ENCODE assay signal across 8 cellular contexts in genomic region chr7:26199301-26200112, GRCh38.
DNase-seq lines count a peak whose midpoint lies in the region; ATAC-seq lines count a peak whose summit lies in the region.

No MANE protein-coding gene starts in this region.

- H3K9me3 Mint-ChIP-seq in effector memory CD8-positive, alpha-beta T cell, result no peaks in the 10 kb centered on the region

- peak overlapping the region; percentile 99 for H3K9ac ChIP-seq in ES-I3 (ENCODE audit: low read depth, low read length)

- peaks cover 72% of the 10 kb centered on the region for H3K36me3 Mint-ChIP-seq in effector memory CD8-positive, alpha-beta T cell (ENCODE audit: insufficient read depth)

- DNase-seq in NCI-H2107 treated with DMSO at 0.1 percent for 48 hours (lab: John Stamatoyannopoulos, UW; ENCODE audit: unreplicated experiment) (peak; percentile 37), midbrain (lab: John Stamatoyannopoulos, UW) (peak; percentile 85)
- peak; percentile 43 to 54 for DNase-seq in activated CD8-positive, alpha-beta memory T cell treated with anti-CD3 and anti-CD28 coated beads for 4 hours (ENCODE audit: low read depth in 2 of 2)
- DNase-seq in effector memory CD8-positive, alpha-beta T cell, result peak; percentile 57 to 66 (median 60)
- DNase-seq in stimulated activated CD8-positive, alpha-beta memory T cell treated with anti-CD3 and anti-CD28 coated beads, Interleukin-2, amount 100 ng/mL, for 48 hours (ENCODE audit: low read depth in 2 of 2), result peak; percentile 43 to 47

- no peak for ATAC-seq in effector memory CD8-positive, alpha-beta T cell (replicated peaks)
- ATAC-seq in HG02798 (IDR thresholded peaks at IDR 0.05; ENCODE audit: poor library complexity, unreplicated experiment) (no peak), GM19455 (IDR thresholded peaks at IDR 0.05; ENCODE audit: unreplicated experiment) (no peak)

- peaks cover 48 to 60% of the 10 kb centered on the region in 2 donors for H3K4me1 Mint-ChIP-seq in effector memory CD8-positive, alpha-beta T cell (ENCODE audit: low read depth in 2 of 2)

- H3K27me3 Mint-ChIP-seq in effector memory CD8-positive, alpha-beta T cell, result no peaks in the 10 kb centered on the region

- peaks cover 42% of the 10 kb centered on the region for H3K36me3 ChIP-seq in ES-I3 (ENCODE audit: insufficient read depth, low read length)

- peak overlapping the region; percentile 99 to 100 for H3K27ac Mint-ChIP-seq in effector memory CD8-positive, alpha-beta T cell

- H3K4me1 ChIP-seq in ES-I3 (ENCODE audit: insufficient read depth, low read length), result peaks cover 16% of the 10 kb centered on the region

- H3K9me3 ChIP-seq in ES-I3 (ENCODE audit: control insufficient read depth, insufficient read depth, low read length), result no peaks in the 10 kb centered on the region

- peak overlapping the region; percentile 99 to 100 for H3K4me3 Mint-ChIP-seq in effector memory CD8-positive, alpha-beta T cell
